9 cellular contexts compared by ENCODE assay signal in genomic region chr17:15262291-15263205, GRCh38. TPM values are rescaled to one million over a fixed set of nuclear protein-coding genes. Genes with fewer than 3 reads are reported as not detected.
A peak's percentile ranks its signal among the peaks of the same experiment; 100 is the strongest.
DNase-seq lines count a peak whose midpoint lies in the region; ATAC-seq, FAIRE-seq and TF ChIP-seq lines count a peak whose summit lies in the region.
"Had no signal": no experiment of that assay in that cellular context is flagged by ENCODE, and none has a peak within 500 bp of the region (broad histone marks: within the 10 kb centered on the region; RNA-seq: fewer than 3 reads in every experiment).

No MANE protein-coding gene starts in this region.

- peak overlapping the region; percentile 94 for H3K4me2 ChIP-seq in A549

- no peak for TF ChIP-seq CTCF in A549 (IDR thresholded peaks at IDR 0.05)

- intact Hi-C loops in left ventricle myocardium superior (cut with micrococcal nuclease), result loop anchor here (10.0 kb wide), 2 partner anchors 172 to 242 kb away; no protein-coding TSS in a partner anchor

- peak; percentile 73 for TF ChIP-seq POLR2A in A549 (IDR thresholded peaks at IDR 0.05; ENCODE audit: low read length)

- peak in 1 of 2 experiments; percentile 40; a peak in 2 of 5 replicates for TF ChIP-seq RAD21 in A549 (conservative IDR thresholded peaks at IDR 0.05 in 1 of 2, IDR thresholded peaks at IDR 0.05 in 1 of 2)

- ATAC-seq in A549 (peak; percentile 74 to 87), left ventricle myocardium superior (peak; percentile 86)
- ATAC-seq: GM12878 had no signal

- H3K27ac ChIP-seq in A549, result peak overlapping the region; percentile 80 to 87

- CTCF ChIA-PET in A549 (lab: Yijun Ruan, JAX), result interaction anchor here (0.5 to 3.7 kb wide), 37 partner anchors 11 to 263 kb away, joined by 3 to 64 read pairs (median 3); no protein-coding TSS in a partner anchor

- no peaks in the 10 kb centered on the region for H3K9me3 ChIP-seq in A549

- DNase-seq in A549 (ENCODE audit: low read depth in 1 of 2, low spot score in 1 of 2) (peak; percentile 97 to 98), HS-27A (ENCODE audit: low read depth) (peak; percentile 92), amygdala (lab: John Stamatoyannopoulos, UW) (peak in 53 of 56 donors; percentile 24 to 92 (median 74)), left ventricle myocardium superior (peak; percentile 94), pons (ENCODE audit: low spot score) (peak; percentile 95), OCI-M2 (lab: John Stamatoyannopoulos, UW; ENCODE audit: unreplicated experiment) (no peak), NCI-H146 (lab: John Stamatoyannopoulos, UW) (no peak)
- DNase-seq in activated effector memory CD4-positive, alpha-beta T cell treated with anti-CD3 and anti-CD28 coated beads, Interleukin-2, amount 50 U/mL, for 16 hours, result no peak

- H3K4me1 ChIP-seq in A549, result peaks cover 30% of the 10 kb centered on the region

- 2% methylated on average over 54 of the region's 60 CpGs for WGBS in A549 (ENCODE audit: missing lambda C conversion rate)

- POLR2A ChIA-PET in A549 (lab: Yijun Ruan, JAX), result interaction anchor here (0.8 to 1.7 kb wide), 7 partner anchors 11 to 737 kb away, joined by 3 to 9 read pairs (median 3); partner anchors contain the start of genes TEKT3, TTC19 and ZSWIM7

- peak overlapping the region; percentile 70 for H3K4me3 ChIP-seq in A549
- H3K4me3 ChIP-seq: GM12878 had no signal

- peak; percentile 70 for FAIRE-seq in A549 (lab: Jason Lieb, UNC)
- FAIRE-seq: GM12878 had no signal

- TF ChIP-seq EP300 in A549 (IDR thresholded peaks at IDR 0.05), result no peak

TF ChIP-seq in A549, 52 proteins besides CTCF, POLR2A, EP300 and RAD21:
- TF ChIP-seq PHF8 (IDR thresholded peaks at IDR 0.05; ENCODE audit: borderline replicate concordance, low read depth) (peak; percentile 21; the same call in 1 of the 2 replicates), CHD2 (IDR thresholded peaks at IDR 0.05; ENCODE audit: low read length, partially characterized antibody) (no peak), KDM5A (IDR thresholded peaks at IDR 0.05) (no peak), RCOR1 (IDR thresholded peaks at IDR 0.05; ENCODE audit: low read depth, low read length) (no peak), E2F6 (IDR thresholded peaks at IDR 0.05; ENCODE audit: borderline replicate concordance, low read depth) (peak; percentile 57), MAZ (IDR thresholded peaks at IDR 0.05; ENCODE audit: borderline replicate concordance, low read depth, low read length) (peak; percentile 85; the same call in 1 of the 2 replicates), RNF2 (IDR thresholded peaks at IDR 0.05; ENCODE audit: borderline replicate concordance, low read depth) (peak; percentile 48; the same call in 1 of the 2 replicates), NR3C1 (IDR thresholded peaks at IDR 0.05) (no peak), MAX (IDR thresholded peaks at IDR 0.05) (peak; percentile 63), BCL3 (IDR thresholded peaks at IDR 0.05) (peak; percentile 75; the same call in 1 of the 3 replicates), FOXS1 (CRISPR knock-in tag; IDR thresholded peaks at IDR 0.05) (0 out of 2 replicates have a peak, but pooled peaks have one; percentile 9), CHD4 (IDR thresholded peaks at IDR 0.05; ENCODE audit: borderline replicate concordance) (no peak), PBX3 (IDR thresholded peaks at IDR 0.05) (no peak), HDAC2 (IDR thresholded peaks at IDR 0.05) (peak; percentile 70; the same call in 1 of the 2 replicates), JUN (IDR thresholded peaks at IDR 0.05) (peak; percentile 26 to 71; a peak in 3 of 5 replicates), MAFK (IDR thresholded peaks at IDR 0.05; ENCODE audit: partially characterized antibody) (peak; percentile 14), EHF (CRISPR knock-in tag; IDR thresholded peaks at IDR 0.05) (no peak), ZC3H11A (IDR thresholded peaks at IDR 0.05) (no peak), REST (IDR thresholded peaks at IDR 0.05) (peak; percentile 25; the same call in 1 of the 2 replicates), SMC3 (IDR thresholded peaks at IDR 0.05) (peak; percentile 5; the same call in 1 of the 3 replicates), JUNB (IDR thresholded peaks at IDR 0.05) (no peak), ESRRA (IDR thresholded peaks at IDR 0.05; ENCODE audit: borderline replicate concordance, low read length) (no peak), CEBPB (IDR thresholded peaks at IDR 0.05) (0 out of 4 replicates have a peak, but pooled peaks of 1 of the 2 experiments have one; percentile 1), GATA3 (IDR thresholded peaks at IDR 0.05; ENCODE audit: borderline replicate concordance) (peak; percentile 18; the same call in 1 of the 2 replicates), CBX8 (IDR thresholded peaks at IDR 0.05) (no peak), CBX2 (IDR thresholded peaks at IDR 0.05; ENCODE audit: borderline replicate concordance, low read depth) (no peak), NFE2L2 (conservative IDR thresholded peaks at IDR 0.05; ENCODE audit: low read length) (no peak), SREBF2 (IDR thresholded peaks at IDR 0.05) (no peak)

RNA-seq across cellular contexts. Expression of gene PMP22, which starts 2.6 kb away (rescaled TPM):
- polyA plus RNA-seq in A549 (2011; rRNA removed), result 102 and 131 TPM in 2 replicates
- polyA plus RNA-seq in A549 (2012; cell fraction: cytosol; rRNA removed), result 213 and 232 TPM in 2 replicates
- polyA plus RNA-seq in A549 (2012; cell fraction: nucleus; rRNA removed), result 159 and 171 TPM in 2 replicates
- 39.1 to 40.7 TPM (median 40.1 TPM) in 3 replicates for polyA plus RNA-seq in A549 (2017; fragmentation: RNase III; extraction: RNeasy Plus Mini Kit Qiagen cat#74134 plus additional on column Dnase treatment)
- 168 and 199 TPM in 2 replicates for polyA minus RNA-seq in A549 (2011; rRNA and poly(A)+ RNA removed)
- 179 TPM for total RNA-seq in left ventricle myocardium superior
- polyA plus RNA-seq: GM12878 had no signal

Comparison
In these comparisons a context has a peak if more than half of its experiments do, and no peak if none do; other contexts are left out.
1. DNase-seq: peak in A549 (2 of 2), HS-27A (single experiment), amygdala (53 of 56), left ventricle myocardium superior (single experiment) and pons (single experiment); none in OCI-M2 (single experiment), activated effector memory CD4-positive, alpha-beta T cell treated with anti-CD3 and anti-CD28 coated beads, Interleukin-2, amount 50 U/mL, for 16 hours (single experiment) and NCI-H146 (single experiment).